Comparison of ENCODE assay signal across 20 cellular contexts in the genomic region with DNA sequence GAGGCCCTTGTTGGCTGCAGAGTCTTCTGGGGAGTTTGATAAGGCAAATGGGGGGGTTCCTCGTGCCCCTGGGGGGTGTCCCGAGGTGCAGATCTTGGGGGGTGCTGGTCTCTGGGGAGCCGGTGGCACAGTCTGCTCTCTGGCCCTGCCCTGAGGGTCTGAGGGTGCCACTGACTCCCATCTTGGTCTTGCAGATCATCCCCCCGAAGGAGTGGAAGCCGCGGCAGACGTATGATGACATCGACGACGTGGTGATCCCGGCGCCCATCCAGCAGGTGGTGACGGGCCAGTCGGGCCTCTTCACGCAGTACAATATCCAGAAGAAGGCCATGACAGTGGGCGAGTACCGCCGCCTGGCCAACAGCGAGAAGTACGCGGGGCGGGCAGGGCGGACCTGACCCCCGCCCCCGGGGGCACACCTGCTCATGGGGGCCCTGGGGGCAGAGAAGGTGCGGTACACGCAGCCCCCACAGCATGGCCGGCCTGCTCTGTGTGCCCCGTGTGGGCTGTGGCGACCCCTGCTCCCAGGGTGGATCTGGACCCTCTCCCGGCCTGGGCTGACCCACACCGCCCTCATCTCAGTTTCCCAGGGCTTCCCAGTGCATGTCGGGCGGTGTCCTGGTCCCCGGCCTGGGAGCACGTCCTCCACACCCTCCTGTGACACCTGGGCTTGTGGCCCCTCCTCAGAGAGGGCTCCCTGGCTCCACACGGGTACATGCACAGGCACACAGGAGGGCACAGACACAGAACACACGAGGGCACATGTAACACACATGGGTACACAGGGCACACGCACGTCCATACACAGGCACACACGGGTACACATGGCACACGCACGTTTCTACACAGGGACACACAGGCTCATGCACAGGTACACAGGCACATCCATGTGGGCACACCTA.
DNase-seq lines count a peak whose midpoint lies in the region; ATAC-seq, FAIRE-seq and TF ChIP-seq lines count a peak whose summit lies in the region.
"Had no signal": no experiment of that assay in that cellular context is flagged by ENCODE, and none has a peak within 500 bp of the region (broad histone marks: within the 10 kb centered on the region; RNA-seq: fewer than 3 reads in every experiment).

No MANE protein-coding gene starts in this region.

- H3K79me2 ChIP-seq in K562 (ENCODE audit: control insufficient read depth, insufficient read depth, low read length) (no peaks in the 10 kb centered on the region; the same call in 1 of the 3 replicates), HepG2 (ENCODE audit: insufficient read depth, low read length) (no peaks in the 10 kb centered on the region)

- H2AFZ ChIP-seq in K562 (ENCODE audit: low read depth, low read length) = no peak overlapping the region
- no peak overlapping the region for H2AFZ ChIP-seq in HepG2 (ENCODE audit: low read length)
- H2AFZ ChIP-seq: GM23338 had no signal

- no peak for TF ChIP-seq EP300 in K562 (IDR thresholded peaks at IDR 0.05; ENCODE audit: low read length)
- TF ChIP-seq EP300 in HepG2 (IDR thresholded peaks at IDR 0.05; ENCODE audit: low read depth in 2 of 2, low read length in 2 of 2) = no peak
- no peak for TF ChIP-seq EP300 in HepG2 (CRISPR knock-in tag; IDR thresholded peaks at IDR 0.05; ENCODE audit: borderline replicate concordance)

- intact Hi-C loops in K562 (cut with micrococcal nuclease) (no loop called here), HepG2 (cut with micrococcal nuclease; ENCODE audit: unreplicated experiment) (no loop called here), uterus (cut with DNase I; ENCODE audit: low total_unique reads) (no loop called here)

- H4K20me1 ChIP-seq in K562 (replicated peaks; ENCODE audit: control insufficient read depth, insufficient read depth, low read length) = no peaks in the 10 kb centered on the region; the same call in 1 of the 2 replicates
- peaks cover 11% of the 10 kb centered on the region for H4K20me1 ChIP-seq in HepG2 (ENCODE audit: insufficient read depth, low read length)

- H3K4me1 ChIP-seq in HEK293 (ENCODE audit: control insufficient read depth, insufficient read depth, low read length) (no peaks in the 10 kb centered on the region), K562 (replicated peaks in 1 of 2; ENCODE audit: control insufficient read depth in 2 of 2, insufficient read depth in 2 of 2, low read length in 2 of 2) (peaks cover 0 to 31% of the 10 kb centered on the region in 2 experiments; a peak in 2 of 5 replicates), HepG2 (ENCODE audit: insufficient read depth, low read length) (0 out of 2 replicates have a peak, but pooled peaks cover 1% of the 10 kb centered on the region), uterus (peaks cover 0 to 12% of the 10 kb centered on the region in 2 donors)
- H3K4me1 ChIP-seq: HAP-1 had no signal

- ATAC-seq in K562 (no peak), HepG2 (no peak; the same call in 2 of the 3 replicates), GM18520 (IDR thresholded peaks at IDR 0.05; ENCODE audit: unreplicated experiment) (no peak), HG02852 (IDR thresholded peaks at IDR 0.05; ENCODE audit: unreplicated experiment) (no peak)

- H3K36me3 ChIP-seq in HEK293 (ENCODE audit: control insufficient read depth in 2 of 2, insufficient read depth in 1 of 2, low read length in 2 of 2) (peaks cover 0 to 39% of the 10 kb centered on the region in 2 experiments; a peak in 2 of 3 replicates), K562 (ENCODE audit: control insufficient read depth, insufficient read depth, low read length) (peaks cover 36% of the 10 kb centered on the region; the same call in 2 of the 3 replicates), HepG2 (replicated peaks in 1 of 2; ENCODE audit: control insufficient read depth in 1 of 2, insufficient read depth in 2 of 2, low read length in 2 of 2) (peaks cover 20 to 38% of the 10 kb centered on the region in 2 experiments; a peak in 4 of 5 replicates), uterus (no peaks in the 10 kb centered on the region)
- H3K36me3 ChIP-seq: MG63 had no signal

- H3K4me3 ChIP-seq in HEK293 (ENCODE audit: low read depth, low read length) (no peak overlapping the region), K562 (no peak overlapping the region), HepG2 (replicated peaks in 1 of 3; ENCODE audit: insufficient read depth in 1 of 3, low read depth in 2 of 3, low read length in 3 of 3) (no peak overlapping the region), uterus (no peak overlapping the region)
- H3K4me3 ChIP-seq: GM23338, HAP-1, MG63, SJSA1 had no signal

- H3K27ac ChIP-seq in HEK293 (ENCODE audit: extremely low read depth, low read depth, low read length) (no peak overlapping the region), K562 (ENCODE audit: extremely low read depth, low read depth, low read length) (no peak overlapping the region), HepG2 (ENCODE audit: extremely low read length, insufficient read depth, low read length) (no peak overlapping the region), temporal lobe (ENCODE audit: low read depth, low read length) (peak overlapping the region; percentile 44), uterus (no peak overlapping the region)
- H3K27ac ChIP-seq: SJSA1 had no signal

- 96% methylated on average over 29 of the region's 43 CpGs for WGBS in K562 (ENCODE audit: insufficient coverage, low coverage, missing lambda C conversion rate)
- WGBS in HepG2 (ENCODE audit: low lambda C conversion rate) = 97% methylated on average over 23 of the region's 43 CpGs

- TF ChIP-seq RAD21 in K562 (CRISPR knock-in tag; conservative IDR thresholded peaks at IDR 0.05 in 1 of 2, IDR thresholded peaks at IDR 0.05 in 1 of 2) (no peak), HepG2 (CRISPR knock-in tag; IDR thresholded peaks at IDR 0.05) (no peak)

- H3K27me3 ChIP-seq in K562 (ENCODE audit: control insufficient read depth in 2 of 2, insufficient read depth in 2 of 2, low read length in 2 of 2) = no peaks in the 10 kb centered on the region
- no peaks in the 10 kb centered on the region for H3K27me3 ChIP-seq in HepG2 (ENCODE audit: control insufficient read depth in 1 of 2, insufficient read depth in 2 of 2, low read length in 2 of 2)
- no peaks in the 10 kb centered on the region for H3K27me3 ChIP-seq in uterus
- H3K27me3 ChIP-seq: MG63, SJSA1 had no signal

- TF ChIP-seq POLR2A in K562 (conservative IDR thresholded peaks at IDR 0.05) (no peak), HepG2 (IDR thresholded peaks at IDR 0.05; ENCODE audit: insufficient read depth in 1 of 2, low read depth in 2 of 2, low read length in 2 of 2) (no peak), uterus (IDR thresholded peaks at IDR 0.05) (no peak)

- FAIRE-seq in K562 (lab: Jason Lieb, UNC) (no peak), HepG2 (lab: Jason Lieb, UNC) (no peak)
- FAIRE-seq: A204.1 had no signal

- no peaks in the 10 kb centered on the region for H3K9me1 ChIP-seq in K562 (ENCODE audit: control insufficient read depth, insufficient read depth, low read length)

- BruUV-seq in K562 (replicated peaks; lab: Mats Ljungman, UMichigan) = no TSS peak
- no TSS peak for BruUV-seq in HepG2 (replicated peaks; lab: Mats Ljungman, UMichigan)

- POLR2A ChIA-PET in HEK293 (lab: Yijun Ruan, JAX) (no interaction called here), K562 (lab: Yijun Ruan, JAX) (interaction anchor here (0.6 kb wide), 1 partner anchor 788 kb away, joined by 3 read pairs; no protein-coding TSS in a partner anchor), HepG2 (lab: Yijun Ruan, JAX) (no interaction called here)

- CTCF ChIA-PET in HEK293 (lab: Yijun Ruan, JAX) (interaction anchor here (0.7 to 1.0 kb wide), 2 partner anchors 9 to 40 kb away, joined by 3 read pairs; no protein-coding TSS in a partner anchor), K562 (lab: Yijun Ruan, JAX; ENCODE audit: low intra/inter-chr PET ratio) (no interaction called here), HepG2 (lab: Yijun Ruan, JAX; ENCODE audit: low intra/inter-chr PET ratio, low total read pairs) (no interaction called here)

- H3K4me2 ChIP-seq in K562 (ENCODE audit: insufficient read depth, low read length) = no peak overlapping the region
- no peak overlapping the region for H3K4me2 ChIP-seq in HepG2 (ENCODE audit: low read depth, low read length)
- H3K4me2 ChIP-seq: GM23338 had no signal

- in situ Hi-C loops in K562 (cut with MboI) = no loop called here
- in situ Hi-C loops in HepG2 (cut with HindIII; ENCODE audit: extremely low pct_ligation_motif_present, low pct_unique_long_range_greater_than_20kb) = loop anchor here (10.0 kb wide), 1 partner anchor 165 kb away; no protein-coding TSS in a partner anchor

- no peak overlapping the region for H3K9ac ChIP-seq in K562 (ENCODE audit: insufficient read depth in 1 of 2, low read depth in 2 of 2, low read length in 2 of 2)
- no peak overlapping the region for H3K9ac ChIP-seq in HepG2 (ENCODE audit: insufficient read depth, low read depth, low read length)

- TF ChIP-seq CTCF in HEK293 (tag by site-specific recombination; IDR thresholded peaks at IDR 0.05) (no peak), K562 (IDR thresholded peaks at IDR 0.05 in 2 of 3, conservative IDR thresholded peaks at IDR 0.05 in 1 of 3; ENCODE audit: insufficient read depth in 2 of 3, low read depth in 1 of 3, low read length in 3 of 3) (no peak), HepG2 (CRISPR knock-in tag; IDR thresholded peaks at IDR 0.05) (no peak), uterus (IDR thresholded peaks at IDR 0.05) (no peak)

- no peak for DNase-seq in K562 (ENCODE audit: extremely low read depth in 1 of 4, low spot score in 3 of 4)
- DNase-seq in HepG2 (ENCODE audit: low spot score) = no peak
- DNase-seq in GF-D8 (lab: John Stamatoyannopoulos, UW) = no peak
- no peak for DNase-seq in uterus
- DNase-seq: AML-193; CD4-positive, alpha-beta memory T cell; KG1; MG63; NCI-H446; NCI-H524 treated with DMSO at 0.1 percent for 48 hours; NK-92 treated with Interleukin-12 subunit alpha and Interleukin-12 subunit beta, amount 100 ng/mL, for 24 hours; Right ventricle myocardium superior had no signal

- H3K9me3 ChIP-seq in HEK293 (ENCODE audit: control insufficient read depth, insufficient read depth, low read depth, low read length) (no peaks in the 10 kb centered on the region), K562 (replicated peaks; ENCODE audit: control insufficient read depth, insufficient read depth, low read depth, low read length) (no peaks in the 10 kb centered on the region), HepG2 (ENCODE audit: low read length) (no peaks in the 10 kb centered on the region), uterus (no peaks in the 10 kb centered on the region)
- H3K9me3 ChIP-seq: HAP-1, MG63, SJSA1 had no signal

TF ChIP-seq in HEK293, 187 proteins besides CTCF, POLR2A, EP300 and RAD21 (continues in another document):
- TF ChIP-seq EGR2 (tag by site-specific recombination; IDR thresholded peaks at IDR 0.05; ENCODE audit: low read depth) = peak; percentile 27; the same call in 1 of the 2 replicates
- TF ChIP-seq ZNF791 (tag by site-specific recombination; IDR thresholded peaks at IDR 0.05) = no peak

TF ChIP-seq in HepG2, 621 proteins besides CTCF, POLR2A, EP300 and RAD21 (continues in another document):
- TF ChIP-seq ZSCAN21 (CRISPR knock-in tag; IDR thresholded peaks at IDR 0.05; ENCODE audit: borderline replicate concordance) (no peak), RFX3 (CRISPR knock-in tag; IDR thresholded peaks at IDR 0.05) (no peak), ZNF781 (CRISPR knock-in tag; IDR thresholded peaks at IDR 0.05; ENCODE audit: borderline replicate concordance, not compliant biosample characterization) (no peak), ZNF331 (CRISPR knock-in tag; IDR thresholded peaks at IDR 0.05) (no peak), ZSCAN25 (CRISPR knock-in tag; IDR thresholded peaks at IDR 0.05) (no peak)
